ENCODE assay signal across 22 cellular contexts in genomic region chr5:177949656-177950055, GRCh38. TPM values are rescaled to one million over a fixed set of nuclear protein-coding genes. Genes with fewer than 3 reads are reported as not detected.
"Had no signal": no experiment of that assay in that cellular context is flagged by ENCODE, and none has a peak within 500 bp of the region (broad histone marks: within the 10 kb centered on the region; RNA-seq: fewer than 3 reads in every experiment).

No MANE protein-coding gene starts in this region.

RNA-seq across cellular contexts. Expression of gene PROP1, which starts 46.4 kb away (rescaled TPM):
- total RNA-seq: activated B cell treated with CpG ODN at 0.5 μM for 24 hours; activated CD4-positive, alpha-beta memory T cell treated with anti-CD3 and anti-CD28 coated beads for 36 hours; activated CD4-positive, alpha-beta T cell treated with anti-CD3 and anti-CD28 coated beads, Interleukin-2, amount 10 ng/mL, durations not matched to agents 24 days and 14 days; activated CD8-positive, alpha-beta memory T cell treated with anti-CD3 and anti-CD28 coated beads for 36 hours; activated CD8-positive, alpha-beta T cell treated with anti-CD3 and anti-CD28 coated beads for 36 hours; activated naive CD4-positive, alpha-beta T cell treated with anti-CD3 and anti-CD28 coated beads for 36 hours; activated naive CD4-positive, alpha-beta T cell treated with anti-CD3 and anti-CD28 coated beads, Interleukin-2, amount 50 U/mL, for 72 hours; activated naive CD8-positive, alpha-beta T cell treated with anti-CD3 and anti-CD28 coated beads for 36 hours; activated T-cell treated with anti-CD3 and anti-CD28 coated beads, Interleukin-2, amount 50 U/mL, for 4 hours; activated T-cell treated with anti-CD3 and anti-CD28 coated beads, Interleukin-2, amount 50 U/mL, for 72 hours; activated T-helper 1 cell treated with anti-CD3 and anti-CD28 coated beads, Interleukin-12 subunit alpha, Interleukin-12 subunit beta, Interleukin-2, Interleukin-4 antibody, amounts not matched to agents 30 ng/mL and 10 ng/mL and 1 ng/mL, durations not matched to agents 14 hours and 24 hours and 36 hours; activated T-helper 17 cell treated with anti-CD3 and anti-CD28 coated beads, Interleukin-2, amount 50 U/mL, for 72 hours; adrenal gland; aorta; astrocyte; body of pancreas; breast epithelium; cardiac septum; cerebellum; T-helper 1 cell treated with Interleukin-12 subunit alpha and Interleukin-12 subunit beta and Interleukin-4 antibody, amounts not matched to agents 30 ng/mL and 1 ng/mL, for 36 hours; T-helper 17 cell; T-helper 2 cell treated with Interferon-gamma antibody and Interleukin-4, amounts not matched to agents 100 ng/mL and 5 ng/mL, for 36 hours had no signal
- polyA plus RNA-seq: adrenal gland, aorta had no signal
